In the genomic region with DNA sequence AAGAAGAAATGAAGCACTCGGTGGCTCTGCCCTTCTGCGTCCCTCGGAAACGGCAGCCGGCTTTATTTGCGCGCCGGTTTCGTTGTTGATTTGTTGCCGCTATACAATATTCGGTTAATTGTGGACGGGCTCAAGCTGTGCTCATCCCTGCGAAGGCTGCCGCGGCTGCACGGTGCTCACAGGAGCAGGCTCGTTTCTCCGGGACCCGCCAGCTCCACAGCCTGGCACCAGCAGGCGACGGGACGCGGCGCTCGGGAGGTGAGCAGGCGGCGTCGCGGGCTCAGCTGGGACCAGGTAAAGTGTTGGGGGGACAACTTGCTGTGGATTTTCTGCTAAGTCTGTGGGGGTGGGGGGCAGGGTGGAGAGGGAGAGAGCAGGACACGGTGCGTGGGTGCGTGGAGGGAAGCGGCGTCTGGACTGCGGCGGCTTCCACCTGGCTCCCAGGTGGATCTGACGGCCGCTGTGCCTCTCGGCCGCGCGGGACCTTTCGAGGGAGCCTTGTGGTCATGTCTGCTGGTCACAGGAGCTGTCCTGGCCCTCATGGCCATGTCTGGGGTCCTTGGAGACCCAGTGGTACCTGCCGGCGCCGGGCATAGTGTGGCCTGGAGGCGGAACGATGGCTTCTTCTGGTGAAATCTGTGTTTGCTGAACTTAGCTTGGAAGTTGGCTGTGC, we compare ENCODE assay signal across 19 cellular contexts.
DNase-seq lines count a peak whose midpoint lies in the region; ATAC-seq and TF ChIP-seq lines count a peak whose summit lies in the region.
"Had no signal": no experiment of that assay in that cellular context is flagged by ENCODE, and none has a peak within 500 bp of the region (broad histone marks: within the 10 kb centered on the region; RNA-seq: fewer than 3 reads in every experiment).

No MANE protein-coding gene starts in this region.

- TF ChIP-seq CTCF in H9 (conservative IDR thresholded peaks at IDR 0.05) (no peak), RWPE2 (IDR thresholded peaks at IDR 0.05; ENCODE audit: poor library complexity, severe bottlenecking) (no peak), testis (IDR thresholded peaks at IDR 0.05) (no peak)

- no peaks in the 10 kb centered on the region for H3K23me2 ChIP-seq in H9 (ENCODE audit: insufficient read length, low read depth, low read length, poor library complexity, severe bottlenecking)

- H3K9me3 Mint-ChIP-seq in H9: no peaks in the 10 kb centered on the region

- no peak for TF ChIP-seq POLR2A in testis (IDR thresholded peaks at IDR 0.05)

- no peak overlapping the region for H2BK20ac ChIP-seq in H9 (ENCODE audit: low read depth, low read length, poor library complexity, severe bottlenecking)

- H3K4me1 Mint-ChIP-seq in H9: peaks cover 15 to 16% of the 10 kb centered on the region in 2 experiments

- H2BK120ac ChIP-seq in H9 (ENCODE audit: low read depth, low read length, poor library complexity, severe bottlenecking) (no peak overlapping the region), neuronal stem cell (ENCODE audit: low read depth, low read length) (no peak overlapping the region)

- intact Hi-C loops in testis (cut with DNase I; ENCODE audit: low total_unique reads): no loop called here

- no peaks in the 10 kb centered on the region for H3K4me1 ChIP-seq in H9 (ENCODE audit: insufficient read depth, low read length)
- no peaks in the 10 kb centered on the region for H3K4me1 ChIP-seq in RWPE2 (ENCODE audit: insufficient read depth, poor library complexity, severe bottlenecking)
- H3K4me1 ChIP-seq in neuronal stem cell (ENCODE audit: control insufficient read depth in 2 of 2, insufficient read depth in 1 of 2, low read depth in 1 of 2, low read length in 2 of 2): peaks cover 11 to 23% of the 10 kb centered on the region in 2 donors
- H3K4me1 ChIP-seq in testis: no peaks in the 10 kb centered on the region
- H3K4me1 ChIP-seq: BE2C, breast epithelium, lower lobe of right lung, right atrium auricular region had no signal

- H2AFZ ChIP-seq in H9 (ENCODE audit: low read length) (no peak overlapping the region), neuronal stem cell (ENCODE audit: low read length) (peak overlapping the region; percentile 30)

- H3K27ac Mint-ChIP-seq in H9: no peak overlapping the region

- H3K36me3 Mint-ChIP-seq in H9 (ENCODE audit: insufficient read depth in 1 of 3, low read depth in 3 of 3): no peaks in the 10 kb centered on the region

- no peak overlapping the region for H4K5ac ChIP-seq in H9 (ENCODE audit: insufficient read length, low read depth, low read length)

- H4K91ac ChIP-seq in H9 (ENCODE audit: insufficient read length, low read depth, low read length) (no peak overlapping the region), neuronal stem cell (ENCODE audit: low read depth, low read length, poor library complexity) (peak overlapping the region; percentile 13)

- no peaks in the 10 kb centered on the region for H3K27me3 ChIP-seq in H9 (ENCODE audit: insufficient read depth, low read length)
- peaks cover 77% of the 10 kb centered on the region for H3K27me3 ChIP-seq in RWPE2 (ENCODE audit: insufficient read depth, poor library complexity, severe bottlenecking)
- H3K27me3 ChIP-seq in neuronal stem cell (ENCODE audit: control insufficient read depth in 3 of 3, insufficient read depth in 3 of 3, low read depth in 1 of 3, low read length in 3 of 3): peaks cover 0 to 54% (median 0%) of the 10 kb centered on the region in 3 experiments
- no peaks in the 10 kb centered on the region for H3K27me3 ChIP-seq in testis
- H3K27me3 ChIP-seq: right atrium auricular region had no signal

- H3K4me3 Mint-ChIP-seq in H9: no peak overlapping the region; a peak in 1 of 5 replicates

- H3K9ac ChIP-seq in H9 (ENCODE audit: extremely low read depth, insufficient read length, low read length): no peak overlapping the region
- H3K9ac ChIP-seq in neuronal stem cell (ENCODE audit: low read depth, low read length, poor library complexity): no peak overlapping the region

- H3K56ac ChIP-seq in H9 (ENCODE audit: insufficient read length, low read depth, low read length): no peak overlapping the region

- H3T11ph ChIP-seq in H9 (ENCODE audit: low read length): no peak overlapping the region

- H3K23ac ChIP-seq in H9 (ENCODE audit: insufficient read length, low read depth, low read length) (no peak overlapping the region), neuronal stem cell (ENCODE audit: low read depth, low read length, poor library complexity) (peak overlapping the region; percentile 56)

- H3K4ac ChIP-seq in H9 (ENCODE audit: low read depth, low read length) (no peak overlapping the region), neuronal stem cell (ENCODE audit: low read length) (no peak overlapping the region)

- H4K8ac ChIP-seq in H9 (replicated peaks; ENCODE audit: insufficient read length, low read depth, low read length) (no peak overlapping the region), neuronal stem cell (ENCODE audit: low read depth, low read length) (peak overlapping the region; percentile 66)

- 0 out of 3 replicates have a peak, but pooled peaks have one; percentile 29 for ATAC-seq in RWPE2 (ENCODE audit: low read depth)
- ATAC-seq: HCT116, lower lobe of right lung had no signal

- H3K36me3 ChIP-seq in RWPE2 (ENCODE audit: low read depth): no peaks in the 10 kb centered on the region
- H3K36me3 ChIP-seq in neuronal stem cell (replicated peaks in 1 of 2; ENCODE audit: control insufficient read depth in 2 of 2, insufficient read depth in 2 of 2, low read length in 2 of 2): no peaks in the 10 kb centered on the region
- H3K36me3 ChIP-seq in testis (ENCODE audit: low read depth, missing control alignments): no peaks in the 10 kb centered on the region
- H3K36me3 ChIP-seq: BE2C, breast epithelium, lower lobe of right lung, right atrium auricular region had no signal

- peak; percentile 24 for DNase-seq in NCI-H1436 (lab: John Stamatoyannopoulos, UW)
- DNase-seq in NCI-H1436 treated with DMSO at 0.1 percent for 48 hours (lab: John Stamatoyannopoulos, UW): no peak
- DNase-seq in H9: no peak
- no peak for DNase-seq in RWPE2 (ENCODE audit: low spot score)
- no peak for DNase-seq in neuronal stem cell (ENCODE audit: low spot score)
- DNase-seq in cortex of kidney (lab: John Stamatoyannopoulos, UW): no peak
- no peak for DNase-seq in activated CD8-positive, alpha-beta memory T cell treated with anti-CD3 and anti-CD28 coated beads for 24 hours
- no peak for DNase-seq in testis
- DNase-seq: activated CD4-positive, alpha-beta T cell treated with anti-CD3 and anti-CD28 coated beads, Interleukin-2, amount 50 U/mL, for 4 hours; activated T-cell treated with anti-CD3 and anti-CD28 coated beads for 4 hours; BE2C; lower lobe of right lung; SIG-M5; stimulated activated CD8-positive, alpha-beta memory T cell treated with anti-CD3 and anti-CD28 coated beads, Interleukin-4, amount 100 ng/mL, for 48 hours; T-helper 2 cell had no signal

- H3K79me1 ChIP-seq in H9 (ENCODE audit: insufficient read depth, low read depth, low read length, poor library complexity, severe bottlenecking) (no peaks in the 10 kb centered on the region), neuronal stem cell (ENCODE audit: low read depth, low read length) (no peaks in the 10 kb centered on the region)

- H2BK15ac ChIP-seq in H9 (ENCODE audit: low read depth, low read length) (no peak overlapping the region), neuronal stem cell (ENCODE audit: low read length) (peak overlapping the region; percentile 77)

- H3K79me2 ChIP-seq in H9 (ENCODE audit: insufficient read depth, low read length): no peaks in the 10 kb centered on the region

- H3K9me3 ChIP-seq in H9 (ENCODE audit: control insufficient read depth, low read depth, low read length): no peaks in the 10 kb centered on the region
- no peaks in the 10 kb centered on the region for H3K9me3 ChIP-seq in RWPE2 (ENCODE audit: severe bottlenecking)
- no peaks in the 10 kb centered on the region for H3K9me3 ChIP-seq in neuronal stem cell (replicated peaks in 1 of 2; ENCODE audit: control insufficient read depth in 2 of 2, insufficient read depth in 1 of 2, low read depth in 1 of 2, low read length in 2 of 2)
- H3K9me3 ChIP-seq in testis: no peaks in the 10 kb centered on the region
- H3K9me3 ChIP-seq: BE2C, breast epithelium, lower lobe of right lung, right atrium auricular region had no signal

- peaks cover 3% of the 10 kb centered on the region for H3K27me3 Mint-ChIP-seq in H9 (ENCODE audit: low read depth)

- H3K4me2 ChIP-seq in H9 (ENCODE audit: insufficient read depth, insufficient read length, low read length): no peak overlapping the region
- no peak overlapping the region for H3K4me2 ChIP-seq in neuronal stem cell (ENCODE audit: insufficient read depth, low read length, poor library complexity, severe bottlenecking)

- H2BK5ac ChIP-seq in H9 (ENCODE audit: insufficient read length, low read length) (no peak overlapping the region), neuronal stem cell (ENCODE audit: low read length) (no peak overlapping the region)

- no peaks in the 10 kb centered on the region for H4K20me1 ChIP-seq in H9 (ENCODE audit: control insufficient read depth, insufficient read depth, insufficient read length)

- H2BK12ac ChIP-seq in H9 (ENCODE audit: insufficient read length, low read depth, low read length) (no peak overlapping the region), neuronal stem cell (ENCODE audit: low read length) (peak overlapping the region; percentile 67)

- H3K27ac ChIP-seq in H9 (ENCODE audit: insufficient read length, low read depth, low read length): no peak overlapping the region
- no peak overlapping the region for H3K27ac ChIP-seq in RWPE2 (ENCODE audit: poor library complexity, severe bottlenecking)
- H3K27ac ChIP-seq in neuronal stem cell (replicated peaks; ENCODE audit: low read length): no peak overlapping the region
- H3K27ac ChIP-seq in testis: no peak overlapping the region
- H3K27ac ChIP-seq: breast epithelium, lower lobe of right lung, right atrium auricular region, VCaP had no signal

- H3K18ac ChIP-seq in H9 (ENCODE audit: insufficient read length, low read depth, low read length): peak overlapping the region; percentile 22
- peak overlapping the region; percentile 69 for H3K18ac ChIP-seq in neuronal stem cell (ENCODE audit: low read length)

- no CpG with 5 or more reads among the region's 48 CpGs for WGBS in H9 (ENCODE audit: extremely low coverage, insufficient read length, low lambda C conversion rate)
- no CpG with 5 or more reads among the region's 48 CpGs for WGBS in neuronal stem cell (ENCODE audit: extremely low coverage in 2 of 2, insufficient read length in 2 of 2, insufficient replicate concordance in 1 of 2), 2 donors
- 22 to 46% methylated on average over 41 to 48 of the region's 48 CpGs for WGBS in testis, 2 donors

- H3K14ac ChIP-seq in H9 (ENCODE audit: insufficient read depth, low read length): no peak overlapping the region
- H3K14ac ChIP-seq in neuronal stem cell (ENCODE audit: low read length): peak overlapping the region; percentile 26

- H3K4me3 ChIP-seq in RWPE2 (ENCODE audit: severe bottlenecking): no peak overlapping the region
- no peak overlapping the region for H3K4me3 ChIP-seq in neuronal stem cell (ENCODE audit: low read length in 2 of 2)
- H3K4me3 ChIP-seq in testis: peak overlapping the region in 1 of 2 donors; percentile 45
- H3K4me3 ChIP-seq: breast epithelium, lower lobe of right lung, right atrium auricular region had no signal

- H2AK5ac ChIP-seq in H9 (ENCODE audit: insufficient read length, low read length) (no peak overlapping the region), neuronal stem cell (ENCODE audit: low read depth, low read length) (peak overlapping the region; percentile 97)
